8 cellular contexts compared by ENCODE assay signal in the genomic region with DNA sequence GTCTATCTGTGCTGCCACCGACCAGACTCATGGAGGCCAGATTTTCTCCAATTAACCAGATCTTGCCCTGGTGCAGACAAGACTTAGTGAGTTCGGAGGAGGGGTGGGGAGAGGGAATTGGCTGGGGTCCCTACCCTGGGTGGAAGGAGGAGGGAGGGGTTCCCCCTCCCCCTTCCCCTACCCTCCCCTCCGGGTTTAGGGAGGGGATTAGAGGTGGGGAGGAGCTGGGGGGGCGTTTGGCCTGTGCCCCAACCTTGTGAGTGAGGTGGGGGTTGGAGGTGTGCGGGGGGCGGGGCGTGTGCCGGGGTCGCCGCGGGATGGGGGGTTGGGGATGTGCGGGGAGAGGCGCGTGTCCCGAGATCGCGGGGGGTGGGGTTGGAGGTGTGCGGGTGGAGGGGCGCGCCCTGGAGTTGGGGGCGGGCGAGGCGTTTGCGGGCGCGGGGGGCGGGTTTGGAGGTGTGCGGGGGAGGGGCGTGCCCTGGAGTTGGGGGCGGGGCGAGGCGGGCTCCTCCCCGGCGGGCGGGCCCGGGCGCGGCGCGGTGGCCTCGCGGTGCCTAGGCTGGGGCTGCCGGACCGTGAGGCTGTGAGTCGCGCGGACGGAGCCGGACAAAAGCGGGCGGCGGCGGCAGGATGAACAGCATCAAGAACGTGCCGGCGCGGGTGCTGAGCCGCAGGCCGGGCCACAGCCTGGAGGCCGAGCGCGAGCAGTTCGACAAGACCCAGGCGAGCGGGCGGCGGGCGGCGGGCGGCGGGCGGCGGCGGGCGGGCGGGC. TPM values are rescaled to one million over a fixed set of nuclear protein-coding genes. Genes with fewer than 3 reads are reported as not detected.
DNase-seq lines count a peak whose midpoint lies in the region; ATAC-seq and TF ChIP-seq lines count a peak whose summit lies in the region.

A gene with protein sequence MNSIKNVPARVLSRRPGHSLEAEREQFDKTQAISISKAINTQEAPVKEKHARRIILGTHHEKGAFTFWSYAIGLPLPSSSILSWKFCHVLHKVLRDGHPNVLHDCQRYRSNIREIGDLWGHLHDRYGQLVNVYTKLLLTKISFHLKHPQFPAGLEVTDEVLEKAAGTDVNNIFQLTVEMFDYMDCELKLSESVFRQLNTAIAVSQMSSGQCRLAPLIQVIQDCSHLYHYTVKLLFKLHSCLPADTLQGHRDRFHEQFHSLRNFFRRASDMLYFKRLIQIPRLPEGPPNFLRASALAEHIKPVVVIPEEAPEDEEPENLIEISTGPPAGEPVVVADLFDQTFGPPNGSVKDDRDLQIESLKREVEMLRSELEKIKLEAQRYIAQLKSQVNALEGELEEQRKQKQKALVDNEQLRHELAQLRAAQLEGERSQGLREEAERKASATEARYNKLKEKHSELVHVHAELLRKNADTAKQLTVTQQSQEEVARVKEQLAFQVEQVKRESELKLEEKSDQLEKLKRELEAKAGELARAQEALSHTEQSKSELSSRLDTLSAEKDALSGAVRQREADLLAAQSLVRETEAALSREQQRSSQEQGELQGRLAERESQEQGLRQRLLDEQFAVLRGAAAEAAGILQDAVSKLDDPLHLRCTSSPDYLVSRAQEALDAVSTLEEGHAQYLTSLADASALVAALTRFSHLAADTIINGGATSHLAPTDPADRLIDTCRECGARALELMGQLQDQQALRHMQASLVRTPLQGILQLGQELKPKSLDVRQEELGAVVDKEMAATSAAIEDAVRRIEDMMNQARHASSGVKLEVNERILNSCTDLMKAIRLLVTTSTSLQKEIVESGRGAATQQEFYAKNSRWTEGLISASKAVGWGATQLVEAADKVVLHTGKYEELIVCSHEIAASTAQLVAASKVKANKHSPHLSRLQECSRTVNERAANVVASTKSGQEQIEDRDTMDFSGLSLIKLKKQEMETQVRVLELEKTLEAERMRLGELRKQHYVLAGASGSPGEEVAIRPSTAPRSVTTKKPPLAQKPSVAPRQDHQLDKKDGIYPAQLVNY (plus strand): TSS at position 537 of the 772 bp plus-strand sequence. CDS start 94 bp downstream, at position 631.

- H3F3A ChIP-seq in MM.1S (ENCODE audit: insufficient read depth, low read length), result peaks cover 10% of the 10 kb centered on the region; the same call in 1 of the 2 replicates

- H2AFZ ChIP-seq in MM.1S (ENCODE audit: low read length), result 0 out of 2 replicates have a peak within 1 kb of the TSS, but pooled peaks have one; percentile 27

- no peaks in the 10 kb centered on the region for H3K9me3 ChIP-seq in MM.1S (replicated peaks; ENCODE audit: insufficient read depth, low read length)

- peak within 1 kb of the TSS; percentile 94 for H3K4me2 ChIP-seq in MM.1S (ENCODE audit: low read depth, low read length)

- H3K36me3 Mint-ChIP-seq in stimulated activated naive B cell treated with anti-CD40 and anti-IgM and Interleukin-4, amounts not matched to agents 10 μg/mL and 1 μg/mL and 100 μg/mL, for 72 hours, result peaks cover 11 to 14% of the 10 kb centered on the region in 2 donors

- no peaks in the 10 kb centered on the region for H4K20me1 ChIP-seq in MM.1S (ENCODE audit: insufficient read depth, low read length)

- no peak for TF ChIP-seq CTCF in MM.1S (IDR thresholded peaks at IDR 0.05; ENCODE audit: low read length)

- peak within 1 kb of the TSS; percentile 69 for H3K4me3 ChIP-seq in MM.1S (ENCODE audit: low read length)

- peak; percentile 65 to 66 for ATAC-seq in stimulated activated naive B cell treated with anti-CD40 and anti-IgM and Interleukin-4, amounts not matched to agents 10 μg/mL and 1 μg/mL and 100 μg/mL, for 72 hours (replicated peaks)
- ATAC-seq in GM19395 (IDR thresholded peaks at IDR 0.05; ENCODE audit: unreplicated experiment), result no peak

- peak; percentile 35 for DNase-seq in NCI-H1092 treated with DMSO at 0.1 percent for 48 hours (lab: John Stamatoyannopoulos, UW)
- DNase-seq in NCI-H1092 (lab: John Stamatoyannopoulos, UW), result no peak
- peak; percentile 38 for DNase-seq in MM.1S
- peak; percentile 45 for DNase-seq in activated T-cell treated with anti-CD3 and anti-CD28 coated beads for 24 hours (ENCODE audit: low read depth)
- DNase-seq in epithelial cell of prostate (ENCODE audit: low read depth, low spot score), result no peak
- peak; percentile 36 for DNase-seq in myocyte (ENCODE audit: low read depth)
- DNase-seq in stimulated activated naive B cell treated with anti-CD40 and anti-IgM and Interleukin-4, amounts not matched to agents 10 μg/mL and 1 μg/mL and 100 μg/mL, for 72 hours, result peak; percentile 50

- H3K27ac ChIP-seq in MM.1S (ENCODE audit: low read length), result peak within 1 kb of the TSS; percentile 45; the same call in 1 of the 2 replicates
- H3K27ac ChIP-seq in epithelial cell of prostate, result peak within 1 kb of the TSS; percentile 74

- no peaks in the 10 kb centered on the region for H3K4me1 ChIP-seq in MM.1S (ENCODE audit: low read length)

- H3K9me3 Mint-ChIP-seq in stimulated activated naive B cell treated with anti-CD40 and anti-IgM and Interleukin-4, amounts not matched to agents 10 μg/mL and 1 μg/mL and 100 μg/mL, for 72 hours, result no peaks in the 10 kb centered on the region

- peaks cover 38 to 59% of the 10 kb centered on the region in 2 donors for H3K4me1 Mint-ChIP-seq in stimulated activated naive B cell treated with anti-CD40 and anti-IgM and Interleukin-4, amounts not matched to agents 10 μg/mL and 1 μg/mL and 100 μg/mL, for 72 hours

- no peaks in the 10 kb centered on the region for H3K27me3 Mint-ChIP-seq in stimulated activated naive B cell treated with anti-CD40 and anti-IgM and Interleukin-4, amounts not matched to agents 10 μg/mL and 1 μg/mL and 100 μg/mL, for 72 hours

- H3K9me2 ChIP-seq in MM.1S (replicated peaks; ENCODE audit: insufficient read depth, low read length), result no peaks in the 10 kb centered on the region

- H3K27ac Mint-ChIP-seq in stimulated activated naive B cell treated with anti-CD40 and anti-IgM and Interleukin-4, amounts not matched to agents 10 μg/mL and 1 μg/mL and 100 μg/mL, for 72 hours, result peak within 1 kb of the TSS; percentile 97

- peak within 1 kb of the TSS; percentile 45; the same call in 1 of the 2 replicates for H3K9ac ChIP-seq in MM.1S (ENCODE audit: low read length)

- H3K4me3 Mint-ChIP-seq in stimulated activated naive B cell treated with anti-CD40 and anti-IgM and Interleukin-4, amounts not matched to agents 10 μg/mL and 1 μg/mL and 100 μg/mL, for 72 hours, result peak within 1 kb of the TSS; percentile 96 to 98

- H3K27me3 ChIP-seq in MM.1S (replicated peaks; ENCODE audit: insufficient read depth, low read length), result no peaks in the 10 kb centered on the region

- no peaks in the 10 kb centered on the region for H3K36me3 ChIP-seq in MM.1S (replicated peaks; ENCODE audit: insufficient read depth, low read length)

- H3K79me2 ChIP-seq in MM.1S (ENCODE audit: low read length), result peaks cover 40% of the 10 kb centered on the region

RNA-seq across cellular contexts. Expression of the gene that starts here (rescaled TPM):
- total RNA-seq in myocyte, result 10.0 and 25.0 TPM in 2 replicates
- polyA plus RNA-seq in myocyte (2012), result 12.1 TPM

Comparison
In these comparisons a context has a peak if more than half of its experiments do, and no peak if none do; other contexts are left out.
1. DNase-seq: peak in NCI-H1092 treated with DMSO at 0.1 percent for 48 hours (single experiment), MM.1S (single experiment), activated T-cell treated with anti-CD3 and anti-CD28 coated beads for 24 hours (single experiment), myocyte (single experiment) and stimulated activated naive B cell treated with anti-CD40 and anti-IgM and Interleukin-4, amounts not matched to agents 10 μg/mL and 1 μg/mL and 100 μg/mL, for 72 hours (single experiment); none in NCI-H1092 (single experiment) and epithelial cell of prostate (single experiment).